9 cellular contexts compared by ENCODE assay signal in genomic region chr7:135509589-135509838, GRCh38. TPM values are rescaled to one million over a fixed set of nuclear protein-coding genes. Genes with fewer than 3 reads are reported as not detected.
A peak's percentile ranks its signal among the peaks of the same experiment; 100 is the strongest.
DNase-seq lines count a peak whose midpoint lies in the region; ATAC-seq and TF ChIP-seq lines count a peak whose summit lies in the region.
"Had no signal": no experiment of that assay in that cellular context is flagged by ENCODE, and none has a peak within 500 bp of the region (broad histone marks: within the 10 kb centered on the region; RNA-seq: fewer than 3 reads in every experiment).

No MANE protein-coding gene starts in this region.

- peaks cover 17% of the 10 kb centered on the region for H3K4me1 Mint-ChIP-seq in MCF 10A (ENCODE audit: insufficient read depth, unreplicated experiment)

- no peaks in the 10 kb centered on the region for H3K36me3 Mint-ChIP-seq in MCF 10A (ENCODE audit: insufficient read depth, unreplicated experiment)

- no peaks in the 10 kb centered on the region for H3K9me3 ChIP-seq in breast epithelium
- H3K9me3 ChIP-seq in ascending aorta: no peaks in the 10 kb centered on the region
- H3K9me3 ChIP-seq in upper lobe of right lung: no peaks in the 10 kb centered on the region

- H3K27me3 ChIP-seq in breast epithelium (no peaks in the 10 kb centered on the region), ascending aorta (no peaks in the 10 kb centered on the region), kidney epithelial cell (ENCODE audit: control insufficient read depth, insufficient read depth, low read length) (no peaks in the 10 kb centered on the region), upper lobe of right lung (no peaks in the 10 kb centered on the region)

- intact Hi-C loops in breast epithelium (cut with DNase I; ENCODE audit: low total_unique reads): no loop called here
- intact Hi-C loops in MCF 10A (cut with micrococcal nuclease): loop anchor here (1.0 to 5.0 kb wide), 2 partner anchors 67 to 94 kb away; no protein-coding TSS in a partner anchor
- intact Hi-C loops in ascending aorta (cut with DNase I): loop anchor here (5.0 to 10.0 kb wide), 2 partner anchors 297 to 1055 kb away; partner anchors contain the start of genes AKR1B1 and WDR91
- intact Hi-C loops in upper lobe of right lung (cut with DNase I): no loop called here

- peak overlapping the region; percentile 94 to 95 for H3K27ac ChIP-seq in breast epithelium
- peak overlapping the region; percentile 86 to 95 for H3K27ac ChIP-seq in ascending aorta
- peak overlapping the region; percentile 95 for H3K27ac ChIP-seq in upper lobe of right lung

- peak overlapping the region; percentile 76 to 84 (median 81) for H3K4me3 ChIP-seq in breast epithelium
- H3K4me3 ChIP-seq in ascending aorta: peak overlapping the region; percentile 66 to 83
- peak overlapping the region; percentile 87 for H3K4me3 ChIP-seq in kidney epithelial cell (ENCODE audit: low read depth, low read length)
- H3K4me3 ChIP-seq in upper lobe of right lung: peak overlapping the region; percentile 85

- BruUV-seq in MCF 10A (replicated peaks; lab: Mats Ljungman, UMichigan): no TSS peak

- ATAC-seq in upper lobe of right lung (no peak), GM18519 (IDR thresholded peaks at IDR 0.05; ENCODE audit: low FRiP score, unreplicated experiment) (no peak)

- H3K9me3 Mint-ChIP-seq in MCF 10A (ENCODE audit: unreplicated experiment): no peaks in the 10 kb centered on the region
- H3K9me3 Mint-ChIP-seq: activated CD8-positive, alpha-beta T cell treated with anti-CD3 and anti-CD28 coated beads for 36 hours had no signal

- no peaks in the 10 kb centered on the region for H3K4me1 ChIP-seq in breast epithelium
- H3K4me1 ChIP-seq in ascending aorta: peaks cover 0 to 23% of the 10 kb centered on the region in 2 donors
- peaks cover 30% of the 10 kb centered on the region for H3K4me1 ChIP-seq in upper lobe of right lung

- CTCF ChIA-PET in MCF 10A (lab: Yijun Ruan, JAX): interaction anchor here (1.1 to 1.6 kb wide), 2 partner anchors 9 to 175 kb away, joined by 3 to 4 read pairs; no protein-coding TSS in a partner anchor

- POLR2A ChIA-PET in MCF 10A (lab: Yijun Ruan, JAX): interaction anchor here (0.6 to 1.0 kb wide), 8 partner anchors 9 to 338 kb away, joined by 3 to 8 read pairs (median 3); no protein-coding TSS in a partner anchor

- no peak overlapping the region for H3K27ac Mint-ChIP-seq in MCF 10A (ENCODE audit: low read depth, unreplicated experiment)
- H3K27ac Mint-ChIP-seq: activated CD8-positive, alpha-beta T cell treated with anti-CD3 and anti-CD28 coated beads for 36 hours had no signal

- H3K36me3 ChIP-seq in breast epithelium (no peaks in the 10 kb centered on the region), ascending aorta (no peaks in the 10 kb centered on the region), kidney epithelial cell (ENCODE audit: control insufficient read depth, insufficient read depth, low read length) (no peaks in the 10 kb centered on the region), upper lobe of right lung (peaks cover 3% of the 10 kb centered on the region)

- no peak for TF ChIP-seq POLR2A in breast epithelium (IDR thresholded peaks at IDR 0.05)

- TF ChIP-seq CTCF in breast epithelium (IDR thresholded peaks at IDR 0.05) (no peak), MCF 10A (IDR thresholded peaks at IDR 0.05; ENCODE audit: unreplicated experiment) (no peak), ascending aorta (IDR thresholded peaks at IDR 0.05) (no peak), kidney epithelial cell (IDR thresholded peaks at IDR 0.05; ENCODE audit: insufficient read depth, low read length, poor library complexity, severe bottlenecking) (no peak), upper lobe of right lung (IDR thresholded peaks at IDR 0.05) (no peak)

- no peak for DNase-seq in breast epithelium (ENCODE audit: low spot score in 2 of 2)
- DNase-seq in MCF 10A (ENCODE audit: unreplicated experiment): no peak
- no peak for DNase-seq in ascending aorta (ENCODE audit: low spot score in 2 of 2)
- no peak for DNase-seq in kidney epithelial cell (ENCODE audit: low read depth)
- no peak for DNase-seq in upper lobe of right lung
- DNase-seq in stimulated activated naive CD4-positive, alpha-beta T cell treated with Interleukin-2 at 50 U/mL for 16 hours (lab: John Stamatoyannopoulos, UW): no peak
- DNase-seq in ecto neural progenitor cell (ENCODE audit: low spot score): no peak

- H3K27me3 Mint-ChIP-seq in MCF 10A (ENCODE audit: insufficient read depth, unreplicated experiment): no peaks in the 10 kb centered on the region
- H3K27me3 Mint-ChIP-seq: activated CD8-positive, alpha-beta T cell treated with anti-CD3 and anti-CD28 coated beads for 36 hours had no signal

- H3K4me3 Mint-ChIP-seq in MCF 10A (ENCODE audit: unreplicated experiment): no peak overlapping the region
- H3K4me3 Mint-ChIP-seq: activated CD8-positive, alpha-beta T cell treated with anti-CD3 and anti-CD28 coated beads for 36 hours had no signal

RNA-seq across cellular contexts. Expression of gene CNOT4, which starts 0.4 kb away (rescaled TPM):
- total RNA-seq in breast epithelium: 10 to 100 TPM; 21.6 to 31.6 (median 22.2) TPM
- total RNA-seq in MCF 10A (2022): 18.5 and 19.6 TPM in 2 replicates
- 14.8 TPM for total RNA-seq in ascending aorta
- total RNA-seq in kidney epithelial cell: 8.4 and 10.9 TPM in 2 replicates
- total RNA-seq in upper lobe of right lung: 25.8 TPM

RNA-seq across cellular contexts. Expression of gene NUP205, which starts 48.2 kb away (rescaled TPM):
- total RNA-seq in breast epithelium (10 to 100 TPM; 22.6 to 49.6 (median 44.6) TPM), MCF 10A (2022) (50.6 and 51.0 TPM in 2 replicates), ascending aorta (33.6 TPM), kidney epithelial cell (58.1 and 64.0 TPM in 2 replicates), upper lobe of right lung (34.3 TPM)

Comparison
In these comparisons a context has a peak if more than half of its experiments do, and no peak if none do; other contexts are left out.
1. intact Hi-C loops: an anchor here in MCF 10A (1.0 to 5.0 kb wide) and ascending aorta (5.0 to 10.0 kb wide); none called in breast epithelium and upper lobe of right lung.